Comparison of ENCODE assay signal across 26 cellular contexts in the genomic region with DNA sequence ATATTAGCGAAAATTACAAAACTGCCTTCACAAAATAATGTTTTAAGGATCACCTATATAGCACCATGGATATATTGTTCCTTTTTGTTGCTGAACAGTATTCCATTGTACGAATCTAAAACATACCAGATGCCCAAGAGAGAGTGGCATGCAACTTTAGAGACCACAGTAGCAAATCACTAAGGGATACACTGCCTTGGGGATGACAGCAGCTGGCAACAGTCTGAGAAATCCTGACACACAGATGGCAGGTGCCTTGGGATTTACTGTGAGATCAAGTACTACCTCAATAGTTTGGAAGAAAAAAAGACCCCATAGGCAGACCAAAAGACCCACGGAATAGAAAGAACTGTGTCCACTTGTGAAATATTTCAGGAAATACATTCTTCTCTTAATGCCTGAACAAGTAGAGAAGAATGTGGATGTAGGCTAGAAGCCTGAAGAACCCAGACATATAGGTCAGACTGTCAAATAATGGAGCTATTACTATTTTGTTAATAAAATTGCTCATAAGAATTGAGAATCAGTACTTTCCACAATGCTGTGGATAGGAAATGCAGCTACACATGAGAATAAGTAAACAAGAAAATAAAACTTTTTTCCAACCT. TPM values are rescaled to one million over a fixed set of nuclear protein-coding genes. Genes with fewer than 3 reads are reported as not detected.
DNase-seq lines count a peak whose midpoint lies in the region; ATAC-seq and TF ChIP-seq lines count a peak whose summit lies in the region.
"Had no signal": no experiment of that assay in that cellular context is flagged by ENCODE, and none has a peak within 500 bp of the region (broad histone marks: within the 10 kb centered on the region; RNA-seq: fewer than 3 reads in every experiment).

No MANE protein-coding gene starts in this region.

- no peaks in the 10 kb centered on the region for H3K9me3 ChIP-seq in BE2C
- H3K9me3 ChIP-seq: Caco-2, esophagus squamous epithelium, heart left ventricle, ovary, right lobe of liver, thyroid gland had no signal

- in situ Hi-C loops in brain microvascular endothelial cell (cut with HindIII; ENCODE audit: low pct_ligation_motif_present, low sequenced_read_pairs) = no loop called here

- H3K9me3 Mint-ChIP-seq in nephron = no peaks in the 10 kb centered on the region
- H3K9me3 Mint-ChIP-seq: activated CD4-positive, alpha-beta T cell treated with anti-CD3 and anti-CD28 coated beads, Interleukin-2, amount 10 ng/mL, durations not matched to agents 24 days and 14 days; activated naive CD8-positive, alpha-beta T cell treated with anti-CD3 and anti-CD28 coated beads, Interleukin-2, amount 50 U/mL, for 24 hours; H9; immature natural killer cell; stimulated activated naive B cell treated with anti-CD40 and anti-IgM and Interleukin-4, amounts not matched to agents 10 μg/mL and 1 μg/mL and 100 μg/mL, for 72 hours had no signal

- peaks cover 27% of the 10 kb centered on the region for H3K4me1 Mint-ChIP-seq in nephron
- H3K4me1 Mint-ChIP-seq: immature natural killer cell had no signal

- peak overlapping the region; percentile 13 to 79 (median 75) for H3K27ac Mint-ChIP-seq in nephron
- H3K27ac Mint-ChIP-seq: activated CD4-positive, alpha-beta T cell treated with anti-CD3 and anti-CD28 coated beads, Interleukin-2, amount 10 ng/mL, durations not matched to agents 24 days and 14 days; activated naive CD8-positive, alpha-beta T cell treated with anti-CD3 and anti-CD28 coated beads, Interleukin-2, amount 50 U/mL, for 24 hours; immature natural killer cell; stimulated activated naive B cell treated with anti-CD40 and anti-IgM and Interleukin-4, amounts not matched to agents 10 μg/mL and 1 μg/mL and 100 μg/mL, for 72 hours had no signal

- peak overlapping the region; percentile 42 for H3K27ac ChIP-seq in brain microvascular endothelial cell
- H3K27ac ChIP-seq: esophagus squamous epithelium, heart left ventricle, ovary, right lobe of liver, thyroid gland had no signal

- H3K4me1 ChIP-seq in BE2C = no peaks in the 10 kb centered on the region
- H3K4me1 ChIP-seq: Caco-2, esophagus squamous epithelium had no signal

- TF ChIP-seq CTCF in brain microvascular endothelial cell (IDR thresholded peaks at IDR 0.05; ENCODE audit: low read depth, low read length, missing control alignments) = no peak
- TF ChIP-seq CTCF in nephron (IDR thresholded peaks at IDR 0.05; ENCODE audit: unreplicated experiment in 3 of 3) = no peak
- TF ChIP-seq CTCF in BE2C (IDR thresholded peaks at IDR 0.05; ENCODE audit: low read depth, low read length) = no peak

- no peak for ATAC-seq in HG03442 (IDR thresholded peaks at IDR 0.05; ENCODE audit: unreplicated experiment)
- ATAC-seq: activated naive CD8-positive, alpha-beta T cell treated with anti-CD3 and anti-CD28 coated beads, Interleukin-2, amount 50 U/mL, for 24 hours; GM12878; right lobe of liver; stimulated activated naive B cell treated with anti-CD40 and anti-IgM and Interleukin-4, amounts not matched to agents 10 μg/mL and 1 μg/mL and 100 μg/mL, for 72 hours had no signal

- H3K36me3 Mint-ChIP-seq in nephron (ENCODE audit: low read depth) = no peaks in the 10 kb centered on the region

- peak; percentile 12 for DNase-seq in EL
- DNase-seq in NCI-H2171 (lab: John Stamatoyannopoulos, UW) = peak; percentile 85
- no peak for DNase-seq in brain microvascular endothelial cell
- no peak for DNase-seq in NCI-H1417 (lab: John Stamatoyannopoulos, UW)
- DNase-seq in BE2C = no peak
- DNase-seq in OCI-M1 (lab: John Stamatoyannopoulos, UW) = no peak
- DNase-seq: activated CD4-positive, alpha-beta T cell treated with anti-CD3 and anti-CD28 coated beads, Interleukin-2, amount 10 ng/mL, durations not matched to agents 24 days and 14 days; activated naive CD8-positive, alpha-beta T cell treated with anti-CD3 and anti-CD28 coated beads, Interleukin-2, amount 50 U/mL, for 24 hours; AML-193; Caco-2; esophagus squamous epithelium; GDM1; H9; heart left ventricle; immature natural killer cell; NCI-H2029; NCI-H446 treated with DMSO at 0.1 percent for 48 hours; ovary; right lobe of liver; Right ventricle myocardium superior; stimulated activated naive B cell treated with anti-CD40 and anti-IgM and Interleukin-4, amounts not matched to agents 10 μg/mL and 1 μg/mL and 100 μg/mL, for 72 hours; T-helper 1 cell; thyroid gland had no signal

- H3K36me3 ChIP-seq in brain microvascular endothelial cell (replicated peaks) (no peaks in the 10 kb centered on the region), BE2C (no peaks in the 10 kb centered on the region)
- H3K36me3 ChIP-seq: ovary, right lobe of liver, thyroid gland had no signal

- no peak overlapping the region for H3K4me3 ChIP-seq in brain microvascular endothelial cell (ENCODE audit: low read depth, low read length)
- H3K4me3 ChIP-seq in BE2C (ENCODE audit: low read depth, low read length) = no peak overlapping the region
- H3K4me3 ChIP-seq: esophagus squamous epithelium, GM12878, heart left ventricle, ovary, right lobe of liver, thyroid gland had no signal

- H3K27me3 ChIP-seq in brain microvascular endothelial cell (replicated peaks) = no peaks in the 10 kb centered on the region
- no peaks in the 10 kb centered on the region for H3K27me3 ChIP-seq in BE2C
- H3K27me3 ChIP-seq: esophagus squamous epithelium, heart left ventricle, ovary, right lobe of liver, thyroid gland had no signal

- H3K27me3 Mint-ChIP-seq in nephron (ENCODE audit: low read depth) = no peaks in the 10 kb centered on the region
- H3K27me3 Mint-ChIP-seq: activated CD4-positive, alpha-beta T cell treated with anti-CD3 and anti-CD28 coated beads, Interleukin-2, amount 10 ng/mL, durations not matched to agents 24 days and 14 days; activated naive CD8-positive, alpha-beta T cell treated with anti-CD3 and anti-CD28 coated beads, Interleukin-2, amount 50 U/mL, for 24 hours; stimulated activated naive B cell treated with anti-CD40 and anti-IgM and Interleukin-4, amounts not matched to agents 10 μg/mL and 1 μg/mL and 100 μg/mL, for 72 hours had no signal

- H3K4me3 Mint-ChIP-seq in nephron = no peak overlapping the region
- H3K4me3 Mint-ChIP-seq: activated CD4-positive, alpha-beta T cell treated with anti-CD3 and anti-CD28 coated beads, Interleukin-2, amount 10 ng/mL, durations not matched to agents 24 days and 14 days; activated naive CD8-positive, alpha-beta T cell treated with anti-CD3 and anti-CD28 coated beads, Interleukin-2, amount 50 U/mL, for 24 hours; H9; immature natural killer cell; stimulated activated naive B cell treated with anti-CD40 and anti-IgM and Interleukin-4, amounts not matched to agents 10 μg/mL and 1 μg/mL and 100 μg/mL, for 72 hours had no signal

RNA-seq across cellular contexts. Expression of gene PLPP1, which starts 53.4 kb away (rescaled TPM):
- polyA plus RNA-seq in BE2C (2012; ENCODE audit: insufficient read depth, insufficient read length, low read depth) = 5.9 TPM

Comparison
In these comparisons a context has a peak if more than half of its experiments do, and no peak if none do; other contexts are left out.
1. DNase-seq: peak in EL (single experiment) and NCI-H2171 (single experiment); none in brain microvascular endothelial cell (single experiment), NCI-H1417 (0 of 3), BE2C (single experiment) and OCI-M1 (single experiment).